31 cellular contexts compared by ENCODE assay signal in genomic region chr1:173056355-173056754, GRCh38. TPM values are rescaled to one million over a fixed set of nuclear protein-coding genes. Genes with fewer than 3 reads are reported as not detected.
DNase-seq lines count a peak whose midpoint lies in the region; FAIRE-seq and TF ChIP-seq lines count a peak whose summit lies in the region.
"Had no signal": no experiment of that assay in that cellular context is flagged by ENCODE, and none has a peak within 500 bp of the region (broad histone marks: within the 10 kb centered on the region; RNA-seq: fewer than 3 reads in every experiment).

No MANE protein-coding gene starts in this region.

- H3K27ac Mint-ChIP-seq in MCF 10A (ENCODE audit: low read depth, unreplicated experiment) = no peak overlapping the region
- H3K27ac Mint-ChIP-seq: CD4-positive, alpha-beta T cell; HFFc6 had no signal

- H2BK120ac ChIP-seq in trophoblast cell (ENCODE audit: insufficient read depth, low read length, poor library complexity) = no peak overlapping the region

- H3K9ac ChIP-seq in trophoblast cell (ENCODE audit: low read length) = no peak overlapping the region
- H3K9ac ChIP-seq: BLaER1, KMS-11 had no signal

- H4K91ac ChIP-seq in trophoblast cell (ENCODE audit: low read depth, low read length) = no peak overlapping the region

- H3K4me1 Mint-ChIP-seq in MCF 10A (ENCODE audit: insufficient read depth, unreplicated experiment) = peaks cover 13% of the 10 kb centered on the region

- H3K27me3 Mint-ChIP-seq in MCF 10A (ENCODE audit: insufficient read depth, unreplicated experiment) = no peaks in the 10 kb centered on the region
- H3K27me3 Mint-ChIP-seq: CD4-positive, alpha-beta T cell had no signal

- H3K4me3 Mint-ChIP-seq in MCF 10A (ENCODE audit: unreplicated experiment) = no peak overlapping the region
- H3K4me3 Mint-ChIP-seq: CD4-positive, alpha-beta T cell; HFFc6 had no signal

- H3K79me1 ChIP-seq in trophoblast cell (ENCODE audit: low read length) = no peaks in the 10 kb centered on the region

- BruUV-seq in MCF 10A (replicated peaks; lab: Mats Ljungman, UMichigan) = no TSS peak

- H3K9me3 ChIP-seq in breast epithelium = no peaks in the 10 kb centered on the region
- H3K9me3 ChIP-seq in trophoblast cell (ENCODE audit: insufficient read depth, low read depth, low read length) = no peaks in the 10 kb centered on the region
- no peaks in the 10 kb centered on the region for H3K9me3 ChIP-seq in small intestine (ENCODE audit: control insufficient read depth, low read depth)
- H3K9me3 ChIP-seq: BLaER1, Peyer's patch, SJSA1 had no signal

- no peak overlapping the region for H3K4ac ChIP-seq in trophoblast cell (ENCODE audit: low read depth, low read length)

- no peak overlapping the region for H4K12ac ChIP-seq in trophoblast cell (ENCODE audit: low read depth, low read length)

- H3K27me3 ChIP-seq in breast epithelium (no peaks in the 10 kb centered on the region), trophoblast cell (ENCODE audit: insufficient read depth, low read length) (no peaks in the 10 kb centered on the region), small intestine (ENCODE audit: control insufficient read depth in 2 of 2, insufficient read depth in 2 of 2, low read length in 2 of 2) (no peaks in the 10 kb centered on the region)
- H3K27me3 ChIP-seq: BLaER1, Peyer's patch, SJSA1 had no signal

- no peaks in the 10 kb centered on the region for H3K79me2 ChIP-seq in trophoblast cell (ENCODE audit: control insufficient read depth, insufficient read depth, low read length, poor library complexity)

- H3K4me2 ChIP-seq in trophoblast cell (ENCODE audit: low read length) = no peak overlapping the region
- H3K4me2 ChIP-seq: BLaER1, KMS-11 had no signal

- DNase-seq in breast epithelium (ENCODE audit: low spot score in 2 of 2) = no peak
- DNase-seq in MCF 10A (ENCODE audit: unreplicated experiment) = no peak
- DNase-seq in NCI-H226 = peak; percentile 26
- DNase-seq in choroid plexus epithelial cell (ENCODE audit: low read depth) = peak; percentile 8
- peak; percentile 78 to 99 for DNase-seq in trophoblast cell
- no peak for DNase-seq in small intestine
- DNase-seq in NCI-H2081 (lab: John Stamatoyannopoulos, UW) = no peak
- DNase-seq in NCI-H748 (lab: John Stamatoyannopoulos, UW; ENCODE audit: unreplicated experiment) = no peak
- DNase-seq: ACHN; CD4-positive, alpha-beta T cell; COR-L47; DND-41; GDM1; HFFc6; MV-4-11; NCI-H1694; NCI-H2081 treated with DMSO at 0.1 percent for 48 hours; NCI-H2171 treated with DMSO at 0.1 percent for 48 hours; NCI-H510A; NCI-H748 treated with DMSO at 0.1 percent for 48 hours; NK-92 treated with Interleukin-12 subunit alpha and Interleukin-12 subunit beta, amount 100 ng/mL, for 24 hours; Peyer's patch had no signal

- H3K14ac ChIP-seq in trophoblast cell (ENCODE audit: low read length) = no peak overlapping the region

- H4K8ac ChIP-seq in trophoblast cell (ENCODE audit: low read depth, low read length) = no peak overlapping the region

- H3K36me3 Mint-ChIP-seq in MCF 10A (ENCODE audit: insufficient read depth, unreplicated experiment) = no peaks in the 10 kb centered on the region

- no peak overlapping the region for H3K23ac ChIP-seq in trophoblast cell (ENCODE audit: low read length)

- no peak overlapping the region for H2AFZ ChIP-seq in trophoblast cell (ENCODE audit: insufficient read depth, low read length, poor library complexity)

- H3K4me1 ChIP-seq in breast epithelium (no peaks in the 10 kb centered on the region), trophoblast cell (ENCODE audit: control insufficient read depth in 1 of 2, insufficient read depth in 2 of 2, low read length in 2 of 2) (no peaks in the 10 kb centered on the region), small intestine (ENCODE audit: control insufficient read depth in 2 of 2, insufficient read depth in 1 of 2, low read depth in 1 of 2, low read length in 1 of 2) (no peaks in the 10 kb centered on the region)
- H3K4me1 ChIP-seq: BLaER1, Peyer's patch had no signal

- H2AK5ac ChIP-seq in trophoblast cell (ENCODE audit: low read length) = no peak overlapping the region

- FAIRE-seq in small intestine (lab: Jason Lieb, UNC) = no peak
- FAIRE-seq: GM18507, H54, HTR-8/SVneo had no signal

- no peak overlapping the region for H3K18ac ChIP-seq in trophoblast cell (ENCODE audit: low read length)

- CTCF ChIA-PET in MCF 10A (lab: Yijun Ruan, JAX) = interaction anchor here (1.1 kb wide), 1 partner anchor 230 kb away, joined by 3 read pairs; no protein-coding TSS in a partner anchor

- H3K36me3 ChIP-seq in breast epithelium (no peaks in the 10 kb centered on the region), trophoblast cell (ENCODE audit: control insufficient read depth in 1 of 2, insufficient read depth in 2 of 2, low read length in 2 of 2) (no peaks in the 10 kb centered on the region), small intestine (ENCODE audit: control insufficient read depth in 2 of 2, insufficient read depth in 2 of 2, low read length in 2 of 2) (no peaks in the 10 kb centered on the region)
- H3K36me3 ChIP-seq: BLaER1, Peyer's patch, SJSA1 had no signal

- TF ChIP-seq CTCF in breast epithelium (IDR thresholded peaks at IDR 0.05) (no peak), MCF 10A (IDR thresholded peaks at IDR 0.05; ENCODE audit: unreplicated experiment) (no peak), choroid plexus epithelial cell (conservative IDR thresholded peaks at IDR 0.05; ENCODE audit: low read depth, low read length) (no peak)

- POLR2A ChIA-PET in MCF 10A (lab: Yijun Ruan, JAX) = no interaction called here

- no peak overlapping the region for H2BK5ac ChIP-seq in trophoblast cell (ENCODE audit: low read depth, low read length, poor library complexity)

- intact Hi-C loops in breast epithelium (cut with DNase I; ENCODE audit: low total_unique reads) (no loop called here), MCF 10A (cut with micrococcal nuclease) (no loop called here)

- no peak overlapping the region for H2BK12ac ChIP-seq in trophoblast cell (ENCODE audit: low read length)

- no peaks in the 10 kb centered on the region for H3K9me3 Mint-ChIP-seq in MCF 10A (ENCODE audit: unreplicated experiment)
- H3K9me3 Mint-ChIP-seq: CD4-positive, alpha-beta T cell; HFFc6 had no signal

- no peak overlapping the region for H3K4me3 ChIP-seq in breast epithelium
- no peak overlapping the region for H3K4me3 ChIP-seq in choroid plexus epithelial cell (ENCODE audit: low read depth, low read length)
- H3K4me3 ChIP-seq in trophoblast cell (ENCODE audit: low read depth, low read length) = no peak overlapping the region
- no peak overlapping the region for H3K4me3 ChIP-seq in small intestine (ENCODE audit: low read depth in 1 of 2, low read length in 2 of 2)
- H3K4me3 ChIP-seq: BLaER1, Peyer's patch, SJSA1 had no signal

- no peak for TF ChIP-seq POLR2A in breast epithelium (IDR thresholded peaks at IDR 0.05)

- H3K27ac ChIP-seq in breast epithelium (peak overlapping the region; percentile 21 to 28), trophoblast cell (ENCODE audit: low read depth, low read length) (no peak overlapping the region), small intestine (ENCODE audit: low read depth in 1 of 2, low read length in 1 of 2) (no peak overlapping the region)
- H3K27ac ChIP-seq: 22Rv1, BLaER1, HL-60, KMS-11, Peyer's patch, SJSA1 had no signal

- no CpG with 5 or more reads among the region's 1 CpG for WGBS in trophoblast cell (ENCODE audit: extremely low coverage, insufficient coverage, insufficient read length)
- WGBS in small intestine, 3 donors = 44 to 96% (median 82%) methylated on average over 1 of the region's 1 CpG

RNA-seq across cellular contexts. Expression of gene TNFSF18, which starts 5.6 kb away (rescaled TPM):
- total RNA-seq in breast epithelium (not detected), MCF 10A (2022) (0.29 and 0.49 TPM in 2 replicates)
- polyA plus RNA-seq in trophoblast cell (2013) = 0.06 and 0.08 TPM in 2 replicates
- polyA plus RNA-seq in small intestine = under 1 TPM in 1 of 3 donors, not detected in 2; 0.03 TPM
- total RNA-seq: CD4-positive, alpha-beta T cell; Peyer's patch; Right ventricle myocardium inferior had no signal

Comparison
In these comparisons a context has a peak if more than half of its experiments do, and no peak if none do; other contexts are left out.
1. DNase-seq: peak in NCI-H226 (single experiment), choroid plexus epithelial cell (single experiment) and trophoblast cell (2 of 2); none in breast epithelium (0 of 2), MCF 10A (single experiment), small intestine (single experiment), NCI-H2081 (0 of 2) and NCI-H748 (single experiment).
2. H3K27ac ChIP-seq: peak in breast epithelium (2 of 2); none in trophoblast cell (single experiment) and small intestine (0 of 2).